In genomic region chr12:92987362-92987761, GRCh38 we compare ENCODE assay signal across 8 cellular contexts. TPM values are rescaled to one million over a fixed set of nuclear protein-coding genes. Genes with fewer than 3 reads are reported as not detected.
DNase-seq lines count a peak whose midpoint lies in the region; ATAC-seq and TF ChIP-seq lines count a peak whose summit lies in the region.

No MANE protein-coding gene starts in this region.

- WGBS in SK-N-SH (ENCODE audit: low lambda C conversion rate): 10% methylated on average over 3 of the region's 3 CpGs

- no peaks in the 10 kb centered on the region for H4K20me1 ChIP-seq in SK-N-SH (ENCODE audit: insufficient read depth)

- H3K9me2 ChIP-seq in SK-N-SH: no peaks in the 10 kb centered on the region

- no peaks in the 10 kb centered on the region for H3K36me3 ChIP-seq in SK-N-SH (replicated peaks in 1 of 2; ENCODE audit: control insufficient read depth in 1 of 2, insufficient read depth in 2 of 2, low read length in 1 of 2)
- H3K36me3 ChIP-seq in muscle layer of duodenum (ENCODE audit: control insufficient read depth in 1 of 2, insufficient read depth in 2 of 2, low read length in 2 of 2): no peaks in the 10 kb centered on the region

- CTCF ChIA-PET in SK-N-SH (lab: Yijun Ruan, JAX): interaction anchor here (0.5 to 6.4 kb wide), 59 partner anchors 9 to 1114 kb away, joined by 3 to 102 read pairs (median 4); partner anchors contain the start of gene EEA1

- ATAC-seq in GM21528 (IDR thresholded peaks at IDR 0.05; ENCODE audit: low FRiP score, unreplicated experiment) (peak; percentile 29), GM21381 (IDR thresholded peaks at IDR 0.05; ENCODE audit: unreplicated experiment) (no peak)

- H3K27ac ChIP-seq in SK-N-SH (ENCODE audit: low read depth in 2 of 2, low read length in 1 of 2) (peak overlapping the region in 1 of 2 experiments; percentile 34; a peak in 1 of 4 replicates), muscle layer of duodenum (ENCODE audit: low read length) (peak overlapping the region; percentile 4)

- no peak overlapping the region for H2AFZ ChIP-seq in SK-N-SH (ENCODE audit: low read depth)

- H3K79me2 ChIP-seq in SK-N-SH (ENCODE audit: insufficient read depth): no peaks in the 10 kb centered on the region

- POLR2A ChIA-PET in SK-N-SH (lab: Yijun Ruan, JAX): interaction anchor here (0.6 kb wide), 1 partner anchor 312 kb away, joined by 3 read pairs; no protein-coding TSS in a partner anchor

- no peak for TF ChIP-seq EP300 in SK-N-SH (IDR thresholded peaks at IDR 0.05; ENCODE audit: borderline replicate concordance in 1 of 2, low read depth in 1 of 2, low read length in 1 of 2)

- peak; percentile 91 for TF ChIP-seq RAD21 in SK-N-SH (IDR thresholded peaks at IDR 0.05; ENCODE audit: low read length)

- H3K9me3 ChIP-seq in SK-N-SH (peaks cover 9% of the 10 kb centered on the region; the same call in 1 of the 2 replicates), muscle layer of duodenum (ENCODE audit: control insufficient read depth in 1 of 2, low read length in 2 of 2) (peaks cover 0 to 6% of the 10 kb centered on the region in 2 donors)

- H3F3A ChIP-seq in SK-N-SH (replicated peaks; ENCODE audit: insufficient read depth): no peaks in the 10 kb centered on the region

- H3K4me1 ChIP-seq in SK-N-SH (ENCODE audit: control insufficient read depth in 1 of 2, insufficient read depth in 2 of 2, low read depth in 1 of 2, low read length in 1 of 2): peaks cover 0 to 5% of the 10 kb centered on the region in 2 experiments; a peak in 1 of 4 replicates
- peaks cover 5 to 6% of the 10 kb centered on the region in 2 donors for H3K4me1 ChIP-seq in muscle layer of duodenum (ENCODE audit: control insufficient read depth in 1 of 2, insufficient read depth in 2 of 2, low read length in 2 of 2)

- H3K4me2 ChIP-seq in SK-N-SH: no peak overlapping the region

- H3K4me3 ChIP-seq in SK-N-SH (ENCODE audit: low read depth in 2 of 2, low read length in 1 of 2) (no peak overlapping the region; a peak in 1 of 4 replicates), epithelial cell of esophagus (ENCODE audit: low read length) (no peak overlapping the region), muscle layer of duodenum (ENCODE audit: low read depth in 1 of 2, low read length in 2 of 2) (no peak overlapping the region)

- H3K27me3 ChIP-seq in SK-N-SH (ENCODE audit: insufficient read depth) (no peaks in the 10 kb centered on the region), muscle layer of duodenum (ENCODE audit: low read depth, low read length) (no peaks in the 10 kb centered on the region)

- TF ChIP-seq CTCF in SK-N-SH (IDR thresholded peaks at IDR 0.05) (peak; percentile 72), epithelial cell of esophagus (IDR thresholded peaks at IDR 0.05; ENCODE audit: insufficient read depth, low read depth, low read length, missing control alignments) (peak; percentile 52)

- DNase-seq in DMS 273 (lab: John Stamatoyannopoulos, UW; ENCODE audit: unreplicated experiment) (peak; percentile 78), NCI-H128 (lab: John Stamatoyannopoulos, UW; ENCODE audit: unreplicated experiment) (peak; percentile 48), SK-N-SH (peak; percentile 48), epithelial cell of esophagus (ENCODE audit: low read depth) (peak; percentile 82)
- DNase-seq in stimulated activated CD8-positive, alpha-beta memory T cell treated with anti-CD3 and anti-CD28 coated beads, Interleukin-4, amount 100 ng/mL, for 48 hours: no peak

- no peak overlapping the region for H3K9ac ChIP-seq in SK-N-SH

TF ChIP-seq in SK-N-SH, 30 proteins besides CTCF, POLR2A, EP300 and RAD21:
- no peak for TF ChIP-seq FOXM1 (IDR thresholded peaks at IDR 0.05; ENCODE audit: low read depth)
- TF ChIP-seq SMC3 (IDR thresholded peaks at IDR 0.05; ENCODE audit: low read depth, low read length): peak; percentile 78
TF ChIP-seq in SK-N-SH: peak in this region for 1.

RNA-seq across cellular contexts. Expression of gene EEA1, which starts 58.3 kb away (rescaled TPM):
- 1.5 and 1.7 TPM in 2 replicates for polyA plus RNA-seq in SK-N-SH (2012; rRNA removed)
- 3.0 and 3.7 TPM in 2 replicates for polyA plus RNA-seq in SK-N-SH (2012; cell fraction: cytosol; rRNA removed)
- polyA plus RNA-seq in SK-N-SH (2012; cell fraction: nucleus; rRNA removed): 0.96 and 2.5 TPM in 2 replicates
